In the genomic region with DNA sequence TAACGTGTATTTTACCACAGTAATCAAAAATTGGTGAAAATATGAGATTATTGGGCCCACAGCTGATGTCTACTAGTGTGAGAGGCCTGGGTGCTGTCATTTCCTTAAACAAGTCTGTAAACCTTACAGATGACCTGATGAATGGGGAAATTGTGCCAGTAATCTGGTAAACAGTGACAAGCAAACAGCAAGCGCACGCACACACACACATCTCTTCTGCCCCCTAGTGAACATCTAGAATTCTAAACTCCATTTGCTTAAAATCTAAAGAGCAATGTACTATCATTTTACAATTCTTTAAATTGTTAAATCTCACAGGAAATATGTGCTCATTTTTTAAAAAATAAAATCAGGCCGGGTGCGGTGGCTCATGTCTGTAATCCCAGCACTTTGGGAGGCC, we compare ENCODE assay signal across 9 cellular contexts. TPM values are rescaled to one million over a fixed set of nuclear protein-coding genes. Genes with fewer than 3 reads are reported as not detected.
A peak's percentile ranks its signal among the peaks of the same experiment; 100 is the strongest.
DNase-seq lines count a peak whose midpoint lies in the region; ATAC-seq and TF ChIP-seq lines count a peak whose summit lies in the region.
"Had no signal": no experiment of that assay in that cellular context is flagged by ENCODE, and none has a peak within 500 bp of the region (broad histone marks: within the 10 kb centered on the region; RNA-seq: fewer than 3 reads in every experiment).

No MANE protein-coding gene starts in this region.

- no peaks in the 10 kb centered on the region for H3K9me3 ChIP-seq in WERI-Rb-1 (ENCODE audit: severe bottlenecking)

- ATAC-seq in activated T-cell treated with anti-CD3 and anti-CD28 coated beads, Interleukin-2, amount 50 U/mL, for 4 hours: peak; percentile 32 to 46
- ATAC-seq in Right ventricle myocardium superior (ENCODE audit: poor library complexity) (peak; percentile 71), GM18868 (IDR thresholded peaks at IDR 0.05; ENCODE audit: unreplicated experiment) (no peak), HG03095 (IDR thresholded peaks at IDR 0.05; ENCODE audit: unreplicated experiment) (no peak)
- ATAC-seq in stimulated activated effector memory CD8-positive, alpha-beta T cell treated with anti-CD3 and anti-CD28 coated beads, Interleukin-12 subunit alpha, Interleukin-12 subunit beta, amount 100 ng/mL, for 72 hours: peak; percentile 65

- no peak overlapping the region for H3K4me3 Mint-ChIP-seq in activated T-cell treated with anti-CD3 and anti-CD28 coated beads, Interleukin-2, amount 50 U/mL, for 4 hours
- no peak overlapping the region for H3K4me3 Mint-ChIP-seq in stimulated activated effector memory CD8-positive, alpha-beta T cell treated with anti-CD3 and anti-CD28 coated beads, Interleukin-12 subunit alpha, Interleukin-12 subunit beta, amount 100 ng/mL, for 72 hours

- DNase-seq in activated T-cell treated with anti-CD3 and anti-CD28 coated beads, Interleukin-2, amount 50 U/mL, for 4 hours: peak; percentile 19
- no peak for DNase-seq in activated T-cell treated with anti-CD3 and anti-CD28 coated beads, Interleukin-2, amount 50 U/mL, for 48 hours
- peak; percentile 13 for DNase-seq in NCI-H1436 treated with DMSO at 0.1 percent for 48 hours (lab: John Stamatoyannopoulos, UW)
- DNase-seq in WERI-Rb-1: peak; percentile 30
- peak; percentile 52 for DNase-seq in Right ventricle myocardium superior
- DNase-seq in stimulated activated effector memory CD8-positive, alpha-beta T cell treated with anti-CD3 and anti-CD28 coated beads, Interleukin-12 subunit alpha, Interleukin-12 subunit beta, amount 100 ng/mL, for 72 hours (ENCODE audit: low spot score in 2 of 2): no peak

- H3K27me3 Mint-ChIP-seq in activated T-cell treated with anti-CD3 and anti-CD28 coated beads, Interleukin-2, amount 50 U/mL, for 4 hours (ENCODE audit: low read depth): no peaks in the 10 kb centered on the region

- TF ChIP-seq CTCF in WERI-Rb-1 (IDR thresholded peaks at IDR 0.05; ENCODE audit: low read depth, low read length): peak; percentile 63

- no peaks in the 10 kb centered on the region for H3K36me3 ChIP-seq in WERI-Rb-1

- peaks cover 28% of the 10 kb centered on the region for H3K4me1 Mint-ChIP-seq in activated T-cell treated with anti-CD3 and anti-CD28 coated beads, Interleukin-2, amount 50 U/mL, for 4 hours (ENCODE audit: low read depth)
- peaks cover 22% of the 10 kb centered on the region for H3K4me1 Mint-ChIP-seq in stimulated activated effector memory CD8-positive, alpha-beta T cell treated with anti-CD3 and anti-CD28 coated beads, Interleukin-12 subunit alpha, Interleukin-12 subunit beta, amount 100 ng/mL, for 72 hours

- intact Hi-C loops in Right ventricle myocardium superior (cut with DNase I): loop anchor here (10.0 kb wide), 1 partner anchor 383 kb away; no protein-coding TSS in a partner anchor

- H3K4me3 ChIP-seq in WERI-Rb-1 (ENCODE audit: low read depth, low read length): no peak overlapping the region

- H3K27me3 ChIP-seq in WERI-Rb-1 (ENCODE audit: insufficient read depth, low read depth, severe bottlenecking): no peaks in the 10 kb centered on the region

- no peaks in the 10 kb centered on the region for H3K9me3 Mint-ChIP-seq in activated T-cell treated with anti-CD3 and anti-CD28 coated beads, Interleukin-2, amount 50 U/mL, for 4 hours
- no peaks in the 10 kb centered on the region for H3K9me3 Mint-ChIP-seq in stimulated activated effector memory CD8-positive, alpha-beta T cell treated with anti-CD3 and anti-CD28 coated beads, Interleukin-12 subunit alpha, Interleukin-12 subunit beta, amount 100 ng/mL, for 72 hours
- H3K9me3 Mint-ChIP-seq: activated naive CD4-positive, alpha-beta T cell treated with anti-CD3 and anti-CD28 coated beads, Interleukin-2, amount 50 U/mL, for 72 hours had no signal

- no peak overlapping the region for H3K27ac Mint-ChIP-seq in stimulated activated effector memory CD8-positive, alpha-beta T cell treated with anti-CD3 and anti-CD28 coated beads, Interleukin-12 subunit alpha, Interleukin-12 subunit beta, amount 100 ng/mL, for 72 hours
- H3K27ac Mint-ChIP-seq: activated naive CD4-positive, alpha-beta T cell treated with anti-CD3 and anti-CD28 coated beads, Interleukin-2, amount 50 U/mL, for 72 hours had no signal

- no peaks in the 10 kb centered on the region for H3K36me3 Mint-ChIP-seq in activated T-cell treated with anti-CD3 and anti-CD28 coated beads, Interleukin-2, amount 50 U/mL, for 4 hours (ENCODE audit: insufficient read depth)
- H3K36me3 Mint-ChIP-seq in stimulated activated effector memory CD8-positive, alpha-beta T cell treated with anti-CD3 and anti-CD28 coated beads, Interleukin-12 subunit alpha, Interleukin-12 subunit beta, amount 100 ng/mL, for 72 hours: no peaks in the 10 kb centered on the region
- H3K36me3 Mint-ChIP-seq: activated naive CD4-positive, alpha-beta T cell treated with anti-CD3 and anti-CD28 coated beads, Interleukin-2, amount 50 U/mL, for 72 hours had no signal

- no peak overlapping the region for H3K27ac ChIP-seq in WERI-Rb-1

RNA-seq across cellular contexts. Expression of a gene that starts 7.5 kb away (rescaled TPM):
- total RNA-seq in activated T-cell treated with anti-CD3 and anti-CD28 coated beads, Interleukin-2, amount 50 U/mL, for 4 hours: 100 to 1,000 TPM; 106 to 120 (median 111) TPM
- total RNA-seq in Right ventricle myocardium superior: 119 TPM

Comparison
In these comparisons a context has a peak if more than half of its experiments do, and no peak if none do; other contexts are left out.
1. DNase-seq: peak in activated T-cell treated with anti-CD3 and anti-CD28 coated beads, Interleukin-2, amount 50 U/mL, for 4 hours (single experiment), NCI-H1436 treated with DMSO at 0.1 percent for 48 hours (single experiment), WERI-Rb-1 (single experiment) and Right ventricle myocardium superior (single experiment); none in activated T-cell treated with anti-CD3 and anti-CD28 coated beads, Interleukin-2, amount 50 U/mL, for 48 hours (0 of 2) and stimulated activated effector memory CD8-positive, alpha-beta T cell treated with anti-CD3 and anti-CD28 coated beads, Interleukin-12 subunit alpha, Interleukin-12 subunit beta, amount 100 ng/mL, for 72 hours (0 of 2).
2. ATAC-seq: peak in activated T-cell treated with anti-CD3 and anti-CD28 coated beads, Interleukin-2, amount 50 U/mL, for 4 hours (2 of 2), Right ventricle myocardium superior (single experiment) and stimulated activated effector memory CD8-positive, alpha-beta T cell treated with anti-CD3 and anti-CD28 coated beads, Interleukin-12 subunit alpha, Interleukin-12 subunit beta, amount 100 ng/mL, for 72 hours (single experiment); none in GM18868 (single experiment) and HG03095 (single experiment).